In the genomic region with DNA sequence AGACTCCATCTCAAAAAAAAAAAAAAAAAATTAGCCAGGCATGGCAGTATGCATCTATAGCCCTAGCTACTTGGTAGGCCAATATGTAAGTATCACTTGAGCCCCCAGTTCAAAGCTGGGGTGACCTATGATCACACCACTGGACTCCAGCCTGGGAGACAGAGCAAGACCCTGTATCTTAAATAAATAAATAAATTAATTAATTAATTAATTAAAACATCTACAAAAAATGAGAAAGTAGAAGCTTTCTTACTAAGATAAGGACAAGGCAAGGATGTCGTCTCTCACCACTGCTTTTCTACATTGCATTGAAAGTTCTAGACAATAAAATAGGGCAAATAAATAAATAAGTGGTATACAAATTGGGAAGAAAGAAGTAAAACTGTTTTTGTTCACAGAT, we compare ENCODE assay signal across 1 cellular context.
A peak's percentile ranks its signal among the peaks of the same experiment; 100 is the strongest.
TF ChIP-seq lines count a peak whose summit lies in the region.

No MANE protein-coding gene starts in this region.

TF ChIP-seq in HEK293, 187 proteins besides CTCF, POLR2A, EP300 and RAD21 (continued from another document and continues in another):
- TF ChIP-seq GLI2 (tag by site-specific recombination; IDR thresholded peaks at IDR 0.05; ENCODE audit: borderline replicate concordance, low read depth) (no peak), ZSCAN16 (tag by site-specific recombination; IDR thresholded peaks at IDR 0.05) (no peak), ZNF610 (tag by site-specific recombination; IDR thresholded peaks at IDR 0.05; ENCODE audit: borderline replicate concordance) (no peak), ZNF221 (tag by site-specific recombination; IDR thresholded peaks at IDR 0.05; ENCODE audit: borderline replicate concordance) (no peak), SP2 (tag by site-specific recombination; IDR thresholded peaks at IDR 0.05) (no peak), ZNF561 (tag by site-specific recombination; IDR thresholded peaks at IDR 0.05; ENCODE audit: borderline replicate concordance) (no peak), ZNF48 (tag by site-specific recombination; IDR thresholded peaks at IDR 0.05) (no peak), ZNF394 (tag by site-specific recombination; IDR thresholded peaks at IDR 0.05; ENCODE audit: borderline replicate concordance) (peak; percentile 72; the same call in 1 of the 2 replicates), ZNF292 (tag by site-specific recombination; IDR thresholded peaks at IDR 0.05; ENCODE audit: borderline replicate concordance, low read depth) (no peak), ZNF510 (tag by site-specific recombination; IDR thresholded peaks at IDR 0.05; ENCODE audit: insufficient replicate concordance) (no peak), HOXC10 (CRISPR knock-in tag; IDR thresholded peaks at IDR 0.05) (no peak), YY2 (tag by site-specific recombination; IDR thresholded peaks at IDR 0.05) (no peak), ZNF433 (tag by site-specific recombination; IDR thresholded peaks at IDR 0.05; ENCODE audit: low read depth) (0 out of 2 replicates have a peak, but pooled peaks have one; percentile 34), IKZF3 (tag by site-specific recombination; IDR thresholded peaks at IDR 0.05) (no peak), ZNF155 (tag by site-specific recombination; IDR thresholded peaks at IDR 0.05) (no peak), ZNF366 (tag by site-specific recombination; conservative IDR thresholded peaks at IDR 0.05) (no peak), ZNF37A (tag by site-specific recombination; IDR thresholded peaks at IDR 0.05) (no peak), ZNF169 (tag by site-specific recombination; IDR thresholded peaks at IDR 0.05) (no peak), MZF1 (tag by site-specific recombination; IDR thresholded peaks at IDR 0.05; ENCODE audit: borderline replicate concordance) (no peak), ZNF549 (tag by site-specific recombination; IDR thresholded peaks at IDR 0.05) (no peak), ZIC2 (tag by site-specific recombination; IDR thresholded peaks at IDR 0.05) (no peak), ZNF670 (tag by site-specific recombination; IDR thresholded peaks at IDR 0.05; ENCODE audit: low read depth) (no peak), ZNF548 (tag by site-specific recombination; IDR thresholded peaks at IDR 0.05) (no peak), ZNF2 (tag by site-specific recombination; IDR thresholded peaks at IDR 0.05) (no peak), ZNF426 (tag by site-specific recombination; IDR thresholded peaks at IDR 0.05) (peak; percentile 56), MEIS1 (CRISPR knock-in tag; IDR thresholded peaks at IDR 0.05; ENCODE audit: borderline replicate concordance) (no peak), SALL2 (tag by site-specific recombination; IDR thresholded peaks at IDR 0.05; ENCODE audit: borderline replicate concordance) (no peak), ZNF140 (tag by site-specific recombination; IDR thresholded peaks at IDR 0.05) (peak; percentile 9; the same call in 1 of the 2 replicates), ZNF114 (tag by site-specific recombination; IDR thresholded peaks at IDR 0.05) (no peak), ZNF335 (tag by site-specific recombination; conservative IDR thresholded peaks at IDR 0.05) (no peak)
- TF ChIP-seq, protein P1, sequence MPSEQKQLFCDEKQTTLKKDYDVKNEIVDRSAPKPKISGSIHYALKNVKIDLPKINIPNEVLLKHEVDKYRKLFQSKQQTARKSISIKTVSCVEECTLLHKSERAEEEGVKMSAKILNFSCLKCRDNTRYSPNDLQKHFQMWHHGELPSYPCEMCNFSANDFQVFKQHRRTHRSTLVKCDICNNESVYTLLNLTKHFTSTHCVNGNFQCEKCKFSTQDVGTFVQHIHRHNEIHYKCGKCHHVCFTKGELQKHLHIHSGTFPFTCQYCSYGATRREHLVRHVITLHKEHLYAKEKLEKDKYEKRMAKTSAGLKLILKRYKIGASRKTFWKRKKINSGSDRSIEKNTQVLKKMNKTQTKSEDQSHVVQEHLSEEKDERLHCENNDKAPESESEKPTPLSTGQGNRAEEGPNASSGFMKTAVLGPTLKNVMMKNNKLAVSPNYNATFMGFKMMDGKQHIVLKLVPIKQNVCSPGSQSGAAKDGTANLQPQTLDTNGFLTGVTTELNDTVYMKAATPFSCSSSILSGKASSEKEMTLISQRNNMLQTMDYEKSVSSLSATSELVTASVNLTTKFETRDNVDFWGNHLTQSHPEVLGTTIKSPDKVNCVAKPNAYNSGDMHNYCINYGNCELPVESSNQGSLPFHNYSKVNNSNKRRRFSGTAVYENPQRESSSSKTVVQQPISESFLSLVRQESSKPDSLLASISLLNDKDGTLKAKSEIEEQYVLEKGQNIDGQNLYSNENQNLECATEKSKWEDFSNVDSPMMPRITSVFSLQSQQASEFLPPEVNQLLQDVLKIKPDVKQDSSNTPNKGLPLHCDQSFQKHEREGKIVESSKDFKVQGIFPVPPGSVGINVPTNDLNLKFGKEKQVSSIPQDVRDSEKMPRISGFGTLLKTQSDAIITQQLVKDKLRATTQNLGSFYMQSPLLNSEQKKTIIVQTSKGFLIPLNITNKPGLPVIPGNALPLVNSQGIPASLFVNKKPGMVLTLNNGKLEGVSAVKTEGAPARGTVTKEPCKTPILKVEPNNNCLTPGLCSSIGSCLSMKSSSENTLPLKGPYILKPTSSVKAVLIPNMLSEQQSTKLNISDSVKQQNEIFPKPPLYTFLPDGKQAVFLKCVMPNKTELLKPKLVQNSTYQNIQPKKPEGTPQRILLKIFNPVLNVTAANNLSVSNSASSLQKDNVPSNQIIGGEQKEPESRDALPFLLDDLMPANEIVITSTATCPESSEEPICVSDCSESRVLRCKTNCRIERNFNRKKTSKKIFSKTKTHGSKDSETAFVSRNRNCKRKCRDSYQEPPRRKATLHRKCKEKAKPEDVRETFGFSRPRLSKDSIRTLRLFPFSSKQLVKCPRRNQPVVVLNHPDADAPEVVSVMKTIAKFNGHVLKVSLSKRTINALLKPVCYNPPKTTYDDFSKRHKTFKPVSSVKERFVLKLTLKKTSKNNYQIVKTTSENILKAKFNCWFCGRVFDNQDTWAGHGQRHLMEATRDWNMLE (tag by site-specific recombination; conservative IDR thresholded peaks at IDR 0.05; ENCODE audit: low read depth): peak; percentile 65
- TF ChIP-seq, protein P2, sequence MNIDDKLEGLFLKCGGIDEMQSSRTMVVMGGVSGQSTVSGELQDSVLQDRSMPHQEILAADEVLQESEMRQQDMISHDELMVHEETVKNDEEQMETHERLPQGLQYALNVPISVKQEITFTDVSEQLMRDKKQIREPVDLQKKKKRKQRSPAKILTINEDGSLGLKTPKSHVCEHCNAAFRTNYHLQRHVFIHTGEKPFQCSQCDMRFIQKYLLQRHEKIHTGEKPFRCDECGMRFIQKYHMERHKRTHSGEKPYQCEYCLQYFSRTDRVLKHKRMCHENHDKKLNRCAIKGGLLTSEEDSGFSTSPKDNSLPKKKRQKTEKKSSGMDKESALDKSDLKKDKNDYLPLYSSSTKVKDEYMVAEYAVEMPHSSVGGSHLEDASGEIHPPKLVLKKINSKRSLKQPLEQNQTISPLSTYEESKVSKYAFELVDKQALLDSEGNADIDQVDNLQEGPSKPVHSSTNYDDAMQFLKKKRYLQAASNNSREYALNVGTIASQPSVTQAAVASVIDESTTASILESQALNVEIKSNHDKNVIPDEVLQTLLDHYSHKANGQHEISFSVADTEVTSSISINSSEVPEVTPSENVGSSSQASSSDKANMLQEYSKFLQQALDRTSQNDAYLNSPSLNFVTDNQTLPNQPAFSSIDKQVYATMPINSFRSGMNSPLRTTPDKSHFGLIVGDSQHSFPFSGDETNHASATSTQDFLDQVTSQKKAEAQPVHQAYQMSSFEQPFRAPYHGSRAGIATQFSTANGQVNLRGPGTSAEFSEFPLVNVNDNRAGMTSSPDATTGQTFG (tag by site-specific recombination; IDR thresholded peaks at IDR 0.05; ENCODE audit: borderline replicate concordance): no peak
- TF ChIP-seq, protein P3, sequence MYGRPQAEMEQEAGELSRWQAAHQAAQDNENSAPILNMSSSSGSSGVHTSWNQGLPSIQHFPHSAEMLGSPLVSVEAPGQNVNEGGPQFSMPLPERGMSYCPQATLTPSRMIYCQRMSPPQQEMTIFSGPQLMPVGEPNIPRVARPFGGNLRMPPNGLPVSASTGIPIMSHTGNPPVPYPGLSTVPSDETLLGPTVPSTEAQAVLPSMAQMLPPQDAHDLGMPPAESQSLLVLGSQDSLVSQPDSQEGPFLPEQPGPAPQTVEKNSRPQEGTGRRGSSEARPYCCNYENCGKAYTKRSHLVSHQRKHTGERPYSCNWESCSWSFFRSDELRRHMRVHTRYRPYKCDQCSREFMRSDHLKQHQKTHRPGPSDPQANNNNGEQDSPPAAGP (tag by site-specific recombination; IDR thresholded peaks at IDR 0.05): no peak
- TF ChIP-seq, protein P4, sequence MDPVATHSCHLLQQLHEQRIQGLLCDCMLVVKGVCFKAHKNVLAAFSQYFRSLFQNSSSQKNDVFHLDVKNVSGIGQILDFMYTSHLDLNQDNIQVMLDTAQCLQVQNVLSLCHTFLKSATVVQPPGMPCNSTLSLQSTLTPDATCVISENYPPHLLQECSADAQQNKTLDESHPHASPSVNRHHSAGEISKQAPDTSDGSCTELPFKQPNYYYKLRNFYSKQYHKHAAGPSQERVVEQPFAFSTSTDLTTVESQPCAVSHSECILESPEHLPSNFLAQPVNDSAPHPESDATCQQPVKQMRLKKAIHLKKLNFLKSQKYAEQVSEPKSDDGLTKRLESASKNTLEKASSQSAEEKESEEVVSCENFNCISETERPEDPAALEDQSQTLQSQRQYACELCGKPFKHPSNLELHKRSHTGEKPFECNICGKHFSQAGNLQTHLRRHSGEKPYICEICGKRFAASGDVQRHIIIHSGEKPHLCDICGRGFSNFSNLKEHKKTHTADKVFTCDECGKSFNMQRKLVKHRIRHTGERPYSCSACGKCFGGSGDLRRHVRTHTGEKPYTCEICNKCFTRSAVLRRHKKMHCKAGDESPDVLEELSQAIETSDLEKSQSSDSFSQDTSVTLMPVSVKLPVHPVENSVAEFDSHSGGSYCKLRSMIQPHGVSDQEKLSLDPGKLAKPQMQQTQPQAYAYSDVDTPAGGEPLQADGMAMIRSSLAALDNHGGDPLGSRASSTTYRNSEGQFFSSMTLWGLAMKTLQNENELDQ (tag by site-specific recombination; IDR thresholded peaks at IDR 0.05; ENCODE audit: low read depth): no peak
- TF ChIP-seq, protein P5, sequence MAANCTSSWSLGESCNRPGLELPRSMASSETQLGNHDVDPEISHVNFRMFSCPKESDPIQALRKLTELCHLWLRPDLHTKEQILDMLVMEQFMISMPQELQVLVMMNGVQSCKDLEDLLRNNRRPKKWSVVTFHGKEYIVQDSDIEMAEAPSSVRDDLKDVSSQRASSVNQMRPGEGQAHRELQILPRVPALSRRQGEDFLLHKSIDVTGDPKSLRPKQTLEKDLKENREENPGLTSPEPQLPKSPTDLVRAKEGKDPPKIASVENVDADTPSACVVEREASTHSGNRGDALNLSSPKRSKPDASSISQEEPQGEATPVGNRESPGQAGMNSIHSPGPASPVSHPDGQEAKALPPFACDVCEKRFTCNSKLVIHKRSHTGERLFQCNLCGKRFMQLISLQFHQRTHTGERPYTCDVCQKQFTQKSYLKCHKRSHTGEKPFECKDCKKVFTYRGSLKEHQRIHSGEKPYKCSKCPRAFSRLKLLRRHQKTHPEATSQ (tag by site-specific recombination; IDR thresholded peaks at IDR 0.05): no peak
- TF ChIP-seq, protein P6, sequence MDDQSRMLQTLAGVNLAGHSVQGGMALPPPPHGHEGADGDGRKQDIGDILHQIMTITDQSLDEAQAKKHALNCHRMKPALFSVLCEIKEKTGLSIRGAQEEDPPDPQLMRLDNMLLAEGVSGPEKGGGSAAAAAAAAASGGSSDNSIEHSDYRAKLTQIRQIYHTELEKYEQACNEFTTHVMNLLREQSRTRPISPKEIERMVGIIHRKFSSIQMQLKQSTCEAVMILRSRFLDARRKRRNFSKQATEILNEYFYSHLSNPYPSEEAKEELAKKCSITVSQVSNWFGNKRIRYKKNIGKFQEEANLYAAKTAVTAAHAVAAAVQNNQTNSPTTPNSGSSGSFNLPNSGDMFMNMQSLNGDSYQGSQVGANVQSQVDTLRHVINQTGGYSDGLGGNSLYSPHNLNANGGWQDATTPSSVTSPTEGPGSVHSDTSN (CRISPR knock-in tag; IDR thresholded peaks at IDR 0.05): no peak
- TF ChIP-seq, protein P7, sequence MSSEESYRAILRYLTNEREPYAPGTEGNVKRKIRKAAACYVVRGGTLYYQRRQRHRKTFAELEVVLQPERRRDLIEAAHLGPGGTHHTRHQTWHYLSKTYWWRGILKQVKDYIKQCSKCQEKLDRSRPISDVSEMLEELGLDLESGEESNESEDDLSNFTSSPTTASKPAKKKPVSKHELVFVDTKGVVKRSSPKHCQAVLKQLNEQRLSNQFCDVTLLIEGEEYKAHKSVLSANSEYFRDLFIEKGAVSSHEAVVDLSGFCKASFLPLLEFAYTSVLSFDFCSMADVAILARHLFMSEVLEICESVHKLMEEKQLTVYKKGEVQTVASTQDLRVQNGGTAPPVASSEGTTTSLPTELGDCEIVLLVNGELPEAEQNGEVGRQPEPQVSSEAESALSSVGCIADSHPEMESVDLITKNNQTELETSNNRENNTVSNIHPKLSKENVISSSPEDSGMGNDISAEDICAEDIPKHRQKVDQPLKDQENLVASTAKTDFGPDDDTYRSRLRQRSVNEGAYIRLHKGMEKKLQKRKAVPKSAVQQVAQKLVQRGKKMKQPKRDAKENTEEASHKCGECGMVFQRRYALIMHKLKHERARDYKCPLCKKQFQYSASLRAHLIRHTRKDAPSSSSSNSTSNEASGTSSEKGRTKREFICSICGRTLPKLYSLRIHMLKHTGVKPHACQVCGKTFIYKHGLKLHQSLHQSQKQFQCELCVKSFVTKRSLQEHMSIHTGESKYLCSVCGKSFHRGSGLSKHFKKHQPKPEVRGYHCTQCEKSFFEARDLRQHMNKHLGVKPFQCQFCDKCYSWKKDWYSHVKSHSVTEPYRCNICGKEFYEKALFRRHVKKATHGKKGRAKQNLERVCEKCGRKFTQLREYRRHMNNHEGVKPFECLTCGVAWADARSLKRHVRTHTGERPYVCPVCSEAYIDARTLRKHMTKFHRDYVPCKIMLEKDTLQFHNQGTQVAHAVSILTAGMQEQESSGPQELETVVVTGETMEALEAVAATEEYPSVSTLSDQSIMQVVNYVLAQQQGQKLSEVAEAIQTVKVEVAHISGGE (tag by site-specific recombination; conservative IDR thresholded peaks at IDR 0.05; ENCODE audit: low read depth): peak; percentile 48
- TF ChIP-seq, protein P8, sequence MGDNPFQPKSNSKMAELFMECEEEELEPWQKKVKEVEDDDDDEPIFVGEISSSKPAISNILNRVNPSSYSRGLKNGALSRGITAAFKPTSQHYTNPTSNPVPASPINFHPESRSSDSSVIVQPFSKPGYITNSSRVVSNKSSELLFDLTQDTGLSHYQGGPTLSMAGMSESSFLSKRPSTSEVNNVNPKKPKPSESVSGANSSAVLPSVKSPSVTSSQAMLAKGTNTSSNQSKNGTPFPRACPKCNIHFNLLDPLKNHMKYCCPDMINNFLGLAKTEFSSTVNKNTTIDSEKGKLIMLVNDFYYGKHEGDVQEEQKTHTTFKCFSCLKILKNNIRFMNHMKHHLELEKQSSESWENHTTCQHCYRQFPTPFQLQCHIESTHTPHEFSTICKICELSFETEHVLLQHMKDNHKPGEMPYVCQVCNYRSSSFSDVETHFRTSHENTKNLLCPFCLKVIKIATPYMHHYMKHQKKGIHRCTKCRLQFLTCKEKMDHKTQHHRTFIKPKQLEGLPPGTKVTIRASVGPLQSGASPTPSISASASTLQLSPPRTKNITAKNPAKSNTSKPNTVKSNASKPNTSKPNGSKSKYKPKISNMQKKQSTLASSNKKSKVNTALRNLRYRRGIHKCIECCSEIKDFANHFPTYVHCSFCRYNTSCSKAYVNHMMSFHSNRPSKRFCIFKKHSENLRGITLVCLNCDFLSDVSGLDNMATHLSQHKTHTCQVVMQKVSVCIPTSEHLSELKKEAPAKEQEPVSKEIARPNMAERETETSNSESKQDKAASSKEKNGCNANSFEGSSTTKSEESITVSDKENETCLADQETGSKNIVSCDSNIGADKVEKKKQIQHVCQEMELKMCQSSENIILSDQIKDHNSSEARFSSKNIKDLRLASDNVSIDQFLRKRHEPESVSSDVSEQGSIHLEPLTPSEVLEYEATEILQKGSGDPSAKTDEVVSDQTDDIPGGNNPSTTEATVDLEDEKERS (tag by site-specific recombination; IDR thresholded peaks at IDR 0.05): no peak
